1 cellular context compared by ENCODE assay signal in the genomic region with DNA sequence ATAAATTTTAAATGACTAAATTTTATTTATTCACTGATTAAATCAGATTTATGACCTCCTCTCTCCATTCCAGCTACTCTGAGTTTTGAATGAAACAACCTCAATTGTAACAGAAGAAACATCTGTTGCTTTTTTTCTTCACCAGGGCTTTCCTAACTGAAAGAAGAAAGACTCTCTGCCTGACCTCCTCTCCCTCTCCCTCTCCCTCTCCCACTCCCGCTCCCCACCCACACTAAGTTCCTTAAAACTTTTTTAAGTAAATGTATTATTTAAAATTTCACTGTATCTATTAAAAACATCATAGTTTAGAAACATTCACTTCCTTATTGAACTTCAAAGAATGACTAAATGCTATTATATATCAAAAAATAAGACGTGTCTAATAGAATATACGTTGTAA.
TF ChIP-seq lines count a peak whose summit lies in the region.

No MANE protein-coding gene starts in this region.

TF ChIP-seq in IMR-90, 13 proteins besides CTCF, POLR2A, EP300 and RAD21 (continued from another document):
- TF ChIP-seq, protein P1, sequence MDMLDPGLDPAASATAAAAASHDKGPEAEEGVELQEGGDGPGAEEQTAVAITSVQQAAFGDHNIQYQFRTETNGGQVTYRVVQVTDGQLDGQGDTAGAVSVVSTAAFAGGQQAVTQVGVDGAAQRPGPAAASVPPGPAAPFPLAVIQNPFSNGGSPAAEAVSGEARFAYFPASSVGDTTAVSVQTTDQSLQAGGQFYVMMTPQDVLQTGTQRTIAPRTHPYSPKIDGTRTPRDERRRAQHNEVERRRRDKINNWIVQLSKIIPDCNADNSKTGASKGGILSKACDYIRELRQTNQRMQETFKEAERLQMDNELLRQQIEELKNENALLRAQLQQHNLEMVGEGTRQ (IDR thresholded peaks at IDR 0.05; ENCODE audit: low read depth, low read length): no peak
- TF ChIP-seq, protein P2, sequence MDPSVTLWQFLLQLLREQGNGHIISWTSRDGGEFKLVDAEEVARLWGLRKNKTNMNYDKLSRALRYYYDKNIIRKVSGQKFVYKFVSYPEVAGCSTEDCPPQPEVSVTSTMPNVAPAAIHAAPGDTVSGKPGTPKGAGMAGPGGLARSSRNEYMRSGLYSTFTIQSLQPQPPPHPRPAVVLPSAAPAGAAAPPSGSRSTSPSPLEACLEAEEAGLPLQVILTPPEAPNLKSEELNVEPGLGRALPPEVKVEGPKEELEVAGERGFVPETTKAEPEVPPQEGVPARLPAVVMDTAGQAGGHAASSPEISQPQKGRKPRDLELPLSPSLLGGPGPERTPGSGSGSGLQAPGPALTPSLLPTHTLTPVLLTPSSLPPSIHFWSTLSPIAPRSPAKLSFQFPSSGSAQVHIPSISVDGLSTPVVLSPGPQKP (IDR thresholded peaks at IDR 0.05; ENCODE audit: borderline replicate concordance, low read depth, low read length): no peak
